1 cellular context compared by ENCODE assay signal in genomic region chr5:139678751-139679750, GRCh38.
TF ChIP-seq lines count a peak whose summit lies in the region.

No MANE protein-coding gene starts in this region.

TF ChIP-seq in HCT116, 20 proteins besides CTCF, POLR2A, EP300 and RAD21 (continued from another document):
- TF ChIP-seq ZFX (IDR thresholded peaks at IDR 0.05) (no peak), EGR1 (IDR thresholded peaks at IDR 0.05; ENCODE audit: low read depth) (no peak), EZH2phosphoT487 (IDR thresholded peaks at IDR 0.05; ENCODE audit: borderline replicate concordance) (no peak), EZH2 (IDR thresholded peaks at IDR 0.05) (no peak)
